In genomic region chr14:64503434-64504309, GRCh38 we compare ENCODE assay signal across 8 cellular contexts. TPM values are rescaled to one million over a fixed set of nuclear protein-coding genes. Genes with fewer than 3 reads are reported as not detected.
A peak's percentile ranks its signal among the peaks of the same experiment; 100 is the strongest.
DNase-seq lines count a peak whose midpoint lies in the region; ATAC-seq and TF ChIP-seq lines count a peak whose summit lies in the region.

Gene ZBTB25 (minus strand): TSS chr14:64503838. CDS start chr14:64490533, 13,305 bp downstream.

- H3K27me3 Mint-ChIP-seq in activated T-helper 1 cell treated with anti-CD3 and anti-CD28 coated beads, Interleukin-12 subunit alpha, Interleukin-12 subunit beta, Interleukin-2, Interleukin-4 antibody, amounts not matched to agents 30 ng/mL and 10 ng/mL and 1 ng/mL, durations not matched to agents 14 hours and 24 hours and 36 hours (ENCODE audit: insufficient read depth): peaks cover 2% of the 10 kb centered on the region
- H3K27me3 Mint-ChIP-seq in naive thymus-derived CD8-positive, alpha-beta T cell: peaks cover 0 to 4% (median 0%) of the 10 kb centered on the region in 5 donors
- H3K27me3 Mint-ChIP-seq in stimulated activated naive B cell treated with anti-CD40 and anti-IgM and Interleukin-4, amounts not matched to agents 10 μg/mL and 1 μg/mL and 100 μg/mL, for 72 hours: no peaks in the 10 kb centered on the region

- H2AFZ ChIP-seq in DND-41 (ENCODE audit: low read depth, low read length) (peak within 1 kb of the TSS; percentile 76), fibroblast of lung (ENCODE audit: low read length) (peak within 1 kb of the TSS; percentile 76)

- H3K27ac ChIP-seq in DND-41 (ENCODE audit: low read length): peak within 1 kb of the TSS; percentile 97
- H3K27ac ChIP-seq in KOPT-K1 (ENCODE audit: low read depth, low read length, poor library complexity, severe bottlenecking): peak within 1 kb of the TSS; percentile 96
- peak within 1 kb of the TSS; percentile 98 for H3K27ac ChIP-seq in fibroblast of lung (ENCODE audit: insufficient read depth, low read length)

- TF ChIP-seq CTCF in DND-41 (IDR thresholded peaks at IDR 0.05; ENCODE audit: borderline replicate concordance, extremely low read depth, low read length, poor library complexity, severe bottlenecking) (no peak), fibroblast of lung (conservative IDR thresholded peaks at IDR 0.05 in 1 of 2, IDR thresholded peaks at IDR 0.05 in 1 of 2; ENCODE audit: low read depth in 1 of 2, low read length in 2 of 2) (no peak)

- POLR2A ChIA-PET in naive thymus-derived CD8-positive, alpha-beta T cell (lab: Charles Lee): interaction anchor here (0.6 to 5.4 kb wide), 28 partner anchors 7 to 908 kb away, joined by 3 to 69 read pairs (median 4); partner anchors contain the start of genes FUT8, HSPA2, MTHFD1 and SGPP1

- H3K4me1 Mint-ChIP-seq in activated T-helper 1 cell treated with anti-CD3 and anti-CD28 coated beads, Interleukin-12 subunit alpha, Interleukin-12 subunit beta, Interleukin-2, Interleukin-4 antibody, amounts not matched to agents 30 ng/mL and 10 ng/mL and 1 ng/mL, durations not matched to agents 14 hours and 24 hours and 36 hours (ENCODE audit: low read depth): peaks cover 68% of the 10 kb centered on the region
- peaks cover 29 to 79% (median 70%) of the 10 kb centered on the region in 4 donors for H3K4me1 Mint-ChIP-seq in naive thymus-derived CD8-positive, alpha-beta T cell
- H3K4me1 Mint-ChIP-seq in stimulated activated naive B cell treated with anti-CD40 and anti-IgM and Interleukin-4, amounts not matched to agents 10 μg/mL and 1 μg/mL and 100 μg/mL, for 72 hours: peaks cover 39 to 69% of the 10 kb centered on the region in 2 donors

- H3K4me2 ChIP-seq in DND-41 (ENCODE audit: insufficient read depth, low read length): peak within 1 kb of the TSS; percentile 81
- H3K4me2 ChIP-seq in fibroblast of lung (ENCODE audit: extremely low read depth, insufficient read depth, low read length): peak within 1 kb of the TSS; percentile 92

- H3K4me1 ChIP-seq in DND-41 (ENCODE audit: insufficient read depth, low read length) (peaks cover 69% of the 10 kb centered on the region), fibroblast of lung (ENCODE audit: control insufficient read depth, extremely low read depth, insufficient read depth, low read length) (peaks cover 13% of the 10 kb centered on the region)

- H3K4me3 Mint-ChIP-seq in activated T-helper 1 cell treated with anti-CD3 and anti-CD28 coated beads, Interleukin-12 subunit alpha, Interleukin-12 subunit beta, Interleukin-2, Interleukin-4 antibody, amounts not matched to agents 30 ng/mL and 10 ng/mL and 1 ng/mL, durations not matched to agents 14 hours and 24 hours and 36 hours: peak within 1 kb of the TSS; percentile 96
- peak within 1 kb of the TSS; percentile 93 to 100 (median 98) for H3K4me3 Mint-ChIP-seq in naive thymus-derived CD8-positive, alpha-beta T cell
- H3K4me3 Mint-ChIP-seq in stimulated activated naive B cell treated with anti-CD40 and anti-IgM and Interleukin-4, amounts not matched to agents 10 μg/mL and 1 μg/mL and 100 μg/mL, for 72 hours: peak within 1 kb of the TSS; percentile 85 to 100

- DNase-seq in DND-41: peak; percentile 94
- DNase-seq in RPMI7951 (ENCODE audit: low read depth): peak; percentile 92
- peak; percentile 96 for DNase-seq in activated T-helper 1 cell treated with anti-CD3 and anti-CD28 coated beads, Interleukin-12 subunit alpha, Interleukin-12 subunit beta, Interleukin-2, Interleukin-4 antibody, amounts not matched to agents 30 ng/mL and 10 ng/mL and 1 ng/mL, durations not matched to agents 14 hours and 24 hours and 36 hours (ENCODE audit: low spot score)
- DNase-seq in fibroblast of lung (ENCODE audit: low read depth in 2 of 2): peak; percentile 92 to 94
- DNase-seq in naive thymus-derived CD8-positive, alpha-beta T cell: peak; percentile 93 to 99 (median 98)
- DNase-seq in stimulated activated naive B cell treated with anti-CD40 and anti-IgM and Interleukin-4, amounts not matched to agents 10 μg/mL and 1 μg/mL and 100 μg/mL, for 72 hours: peak; percentile 93

- intact Hi-C loops in activated T-helper 1 cell treated with anti-CD3 and anti-CD28 coated beads, Interleukin-12 subunit alpha, Interleukin-12 subunit beta, Interleukin-2, Interleukin-4 antibody, amounts not matched to agents 30 ng/mL and 10 ng/mL and 1 ng/mL, durations not matched to agents 14 hours and 24 hours and 36 hours (cut with micrococcal nuclease): loop anchor here (1.0 to 10.0 kb wide), 10 partner anchors 8 to 1029 kb away; partner anchors contain the start of genes HSPA2, MAX, MTHFD1 and PPP2R5E

- peak within 1 kb of the TSS; percentile 98 for H3K9ac ChIP-seq in DND-41 (ENCODE audit: low read depth, low read length)
- peak within 1 kb of the TSS; percentile 97 for H3K9ac ChIP-seq in fibroblast of lung (ENCODE audit: insufficient read depth, low read length)

- H4K20me1 ChIP-seq in DND-41 (ENCODE audit: insufficient read depth, low read length): peaks cover 34% of the 10 kb centered on the region
- H4K20me1 ChIP-seq in fibroblast of lung (ENCODE audit: control insufficient read depth, extremely low read depth, insufficient read depth, low read length): peaks cover 12% of the 10 kb centered on the region

- H3K36me3 Mint-ChIP-seq in activated T-helper 1 cell treated with anti-CD3 and anti-CD28 coated beads, Interleukin-12 subunit alpha, Interleukin-12 subunit beta, Interleukin-2, Interleukin-4 antibody, amounts not matched to agents 30 ng/mL and 10 ng/mL and 1 ng/mL, durations not matched to agents 14 hours and 24 hours and 36 hours (ENCODE audit: low read depth): peaks cover 35% of the 10 kb centered on the region
- peaks cover 0 to 15% (median 9%) of the 10 kb centered on the region in 3 donors for H3K36me3 Mint-ChIP-seq in naive thymus-derived CD8-positive, alpha-beta T cell
- H3K36me3 Mint-ChIP-seq in stimulated activated naive B cell treated with anti-CD40 and anti-IgM and Interleukin-4, amounts not matched to agents 10 μg/mL and 1 μg/mL and 100 μg/mL, for 72 hours: peaks cover 13 to 21% of the 10 kb centered on the region in 2 donors

- peak within 1 kb of the TSS; percentile 58 to 65 for H3K4me3 ChIP-seq in DND-41 (ENCODE audit: low read depth in 1 of 2, low read length in 2 of 2)
- peak within 1 kb of the TSS; percentile 73 to 92 (median 88) for H3K4me3 ChIP-seq in fibroblast of lung (replicated peaks in 1 of 4; ENCODE audit: control extremely low read depth in 1 of 4, insufficient read depth in 1 of 4, low read depth in 3 of 4, low read length in 4 of 4)

- peaks cover 95% of the 10 kb centered on the region for H3K79me2 ChIP-seq in DND-41 (ENCODE audit: insufficient read depth, low read length)
- peaks cover 54% of the 10 kb centered on the region for H3K79me2 ChIP-seq in fibroblast of lung (ENCODE audit: control insufficient read depth, insufficient read depth, low read length)

- H3K9me3 Mint-ChIP-seq in activated T-helper 1 cell treated with anti-CD3 and anti-CD28 coated beads, Interleukin-12 subunit alpha, Interleukin-12 subunit beta, Interleukin-2, Interleukin-4 antibody, amounts not matched to agents 30 ng/mL and 10 ng/mL and 1 ng/mL, durations not matched to agents 14 hours and 24 hours and 36 hours: no peaks in the 10 kb centered on the region
- H3K9me3 Mint-ChIP-seq in naive thymus-derived CD8-positive, alpha-beta T cell: peaks cover 0 to 3% (median 0%) of the 10 kb centered on the region in 9 donors
- H3K9me3 Mint-ChIP-seq in stimulated activated naive B cell treated with anti-CD40 and anti-IgM and Interleukin-4, amounts not matched to agents 10 μg/mL and 1 μg/mL and 100 μg/mL, for 72 hours: no peaks in the 10 kb centered on the region

- H3K36me3 ChIP-seq in DND-41 (ENCODE audit: insufficient read depth, low read length): peaks cover 9% of the 10 kb centered on the region
- H3K36me3 ChIP-seq in KOPT-K1 (ENCODE audit: insufficient read depth, low read length): peaks cover 6% of the 10 kb centered on the region
- H3K36me3 ChIP-seq in fibroblast of lung (ENCODE audit: control insufficient read depth, insufficient read depth, low read length): no peaks in the 10 kb centered on the region

- ATAC-seq in DND-41 (ENCODE audit: insufficient read depth, low read depth): peak; percentile 71
- peak; percentile 56 for ATAC-seq in GM21825 (IDR thresholded peaks at IDR 0.05; ENCODE audit: unreplicated experiment)
- peak; percentile 66 to 73 for ATAC-seq in naive thymus-derived CD8-positive, alpha-beta T cell
- peak; percentile 66 to 72 for ATAC-seq in stimulated activated naive B cell treated with anti-CD40 and anti-IgM and Interleukin-4, amounts not matched to agents 10 μg/mL and 1 μg/mL and 100 μg/mL, for 72 hours (replicated peaks)

- peak within 1 kb of the TSS; percentile 100 for H3K27ac Mint-ChIP-seq in activated T-helper 1 cell treated with anti-CD3 and anti-CD28 coated beads, Interleukin-12 subunit alpha, Interleukin-12 subunit beta, Interleukin-2, Interleukin-4 antibody, amounts not matched to agents 30 ng/mL and 10 ng/mL and 1 ng/mL, durations not matched to agents 14 hours and 24 hours and 36 hours
- peak within 1 kb of the TSS; percentile 97 to 100 (median 100) for H3K27ac Mint-ChIP-seq in naive thymus-derived CD8-positive, alpha-beta T cell
- H3K27ac Mint-ChIP-seq in stimulated activated naive B cell treated with anti-CD40 and anti-IgM and Interleukin-4, amounts not matched to agents 10 μg/mL and 1 μg/mL and 100 μg/mL, for 72 hours: peak within 1 kb of the TSS; percentile 100

- H3K9me3 ChIP-seq in DND-41 (ENCODE audit: insufficient read depth, low read length, severe bottlenecking) (no peaks in the 10 kb centered on the region), KOPT-K1 (ENCODE audit: insufficient read depth, low read length, poor library complexity, severe bottlenecking) (no peaks in the 10 kb centered on the region), fibroblast of lung (ENCODE audit: control insufficient read depth, insufficient read depth, low read depth, low read length) (no peaks in the 10 kb centered on the region)

- H3K27me3 ChIP-seq in DND-41 (ENCODE audit: insufficient read depth, low read length, poor library complexity) (no peaks in the 10 kb centered on the region), fibroblast of lung (ENCODE audit: control insufficient read depth, insufficient read depth, low read length) (no peaks in the 10 kb centered on the region)

RNA-seq across cellular contexts. Expression of gene ZBTB25, which starts in this region (rescaled TPM):
- 3.8 and 8.3 TPM in 2 replicates for total RNA-seq in RPMI7951 (2014; rRNA removed; shearing (Covaris generic))
- 18.6 and 19.6 TPM in 2 replicates for total RNA-seq in activated T-helper 1 cell treated with anti-CD3 and anti-CD28 coated beads, Interleukin-12 subunit alpha, Interleukin-12 subunit beta, Interleukin-2, Interleukin-4 antibody, amounts not matched to agents 30 ng/mL and 10 ng/mL and 1 ng/mL, durations not matched to agents 14 hours and 24 hours and 36 hours
- total RNA-seq in fibroblast of lung: 5.4 and 9.2 TPM in 2 replicates
- 4.9 and 7.2 TPM in 2 replicates for polyA plus RNA-seq in fibroblast of lung
- 3.4 and 3.8 TPM in 2 replicates for polyA plus RNA-seq in fibroblast of lung (2012)
- polyA minus RNA-seq in fibroblast of lung (ENCODE audit: low replicate concordance): 10.3 and 13.2 TPM in 2 replicates
- 10 to 100 TPM; 65.7 to 69.7 TPM for total RNA-seq in naive thymus-derived CD8-positive, alpha-beta T cell
- polyA plus RNA-seq in naive thymus-derived CD8-positive, alpha-beta T cell: 10 to 100 TPM; 20.6 to 38.2 (median 24.3) TPM

Comparison
In these comparisons a context has a peak if more than half of its experiments do, and no peak if none do; other contexts are left out.
1. Peak in every context shown above with its lines: DNase-seq, ATAC-seq, H3K4me3 ChIP-seq and H3K27ac ChIP-seq.